1 cellular context compared by ENCODE assay signal in the genomic region with DNA sequence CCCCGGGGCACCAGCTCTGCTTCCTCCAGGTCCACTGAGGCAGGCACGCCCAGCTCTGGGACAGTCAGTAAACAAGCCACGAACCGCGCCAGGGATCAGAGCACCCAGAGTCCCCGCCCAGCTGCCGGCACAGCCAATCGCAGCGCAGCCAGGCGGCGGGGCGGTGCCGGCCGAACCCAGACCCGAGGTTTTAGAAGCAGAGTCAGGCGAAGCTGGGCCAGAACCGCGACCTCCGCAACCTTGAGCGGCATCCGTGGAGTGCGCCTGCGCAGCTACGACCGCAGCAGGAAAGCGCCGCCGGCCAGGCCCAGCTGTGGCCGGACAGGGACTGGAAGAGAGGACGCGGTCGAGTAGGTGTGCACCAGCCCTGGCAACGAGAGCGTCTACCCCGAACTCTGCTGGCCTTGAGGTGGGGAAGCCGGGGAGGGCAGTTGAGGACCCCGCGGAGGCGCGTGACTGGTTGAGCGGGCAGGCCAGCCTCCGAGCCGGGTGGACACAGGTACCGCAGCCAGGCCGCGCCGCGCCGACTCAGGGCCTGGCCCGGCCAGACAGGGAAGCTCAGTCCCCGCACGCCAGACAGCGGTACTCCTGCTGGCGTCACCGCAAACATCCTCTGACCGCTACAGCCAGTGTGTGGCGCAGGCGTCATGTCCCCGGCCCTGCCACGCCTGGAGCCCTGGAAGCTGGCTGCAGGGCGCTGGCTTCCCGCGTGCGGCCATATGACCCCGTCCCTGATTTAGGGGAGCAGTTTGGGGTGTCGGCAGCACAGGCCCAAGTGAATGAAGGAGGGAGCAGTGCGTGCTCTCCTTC.
TF ChIP-seq lines count a peak whose summit lies in the region.

A gene (plus strand): TSS at position 220 of the 810 bp plus-strand sequence. CDS start 1,485 bp downstream, outside the sequence.

TF ChIP-seq in HepG2, 621 proteins besides CTCF, POLR2A, EP300 and RAD21 (continued from another document and continues in another):
- TF ChIP-seq, protein P1, sequence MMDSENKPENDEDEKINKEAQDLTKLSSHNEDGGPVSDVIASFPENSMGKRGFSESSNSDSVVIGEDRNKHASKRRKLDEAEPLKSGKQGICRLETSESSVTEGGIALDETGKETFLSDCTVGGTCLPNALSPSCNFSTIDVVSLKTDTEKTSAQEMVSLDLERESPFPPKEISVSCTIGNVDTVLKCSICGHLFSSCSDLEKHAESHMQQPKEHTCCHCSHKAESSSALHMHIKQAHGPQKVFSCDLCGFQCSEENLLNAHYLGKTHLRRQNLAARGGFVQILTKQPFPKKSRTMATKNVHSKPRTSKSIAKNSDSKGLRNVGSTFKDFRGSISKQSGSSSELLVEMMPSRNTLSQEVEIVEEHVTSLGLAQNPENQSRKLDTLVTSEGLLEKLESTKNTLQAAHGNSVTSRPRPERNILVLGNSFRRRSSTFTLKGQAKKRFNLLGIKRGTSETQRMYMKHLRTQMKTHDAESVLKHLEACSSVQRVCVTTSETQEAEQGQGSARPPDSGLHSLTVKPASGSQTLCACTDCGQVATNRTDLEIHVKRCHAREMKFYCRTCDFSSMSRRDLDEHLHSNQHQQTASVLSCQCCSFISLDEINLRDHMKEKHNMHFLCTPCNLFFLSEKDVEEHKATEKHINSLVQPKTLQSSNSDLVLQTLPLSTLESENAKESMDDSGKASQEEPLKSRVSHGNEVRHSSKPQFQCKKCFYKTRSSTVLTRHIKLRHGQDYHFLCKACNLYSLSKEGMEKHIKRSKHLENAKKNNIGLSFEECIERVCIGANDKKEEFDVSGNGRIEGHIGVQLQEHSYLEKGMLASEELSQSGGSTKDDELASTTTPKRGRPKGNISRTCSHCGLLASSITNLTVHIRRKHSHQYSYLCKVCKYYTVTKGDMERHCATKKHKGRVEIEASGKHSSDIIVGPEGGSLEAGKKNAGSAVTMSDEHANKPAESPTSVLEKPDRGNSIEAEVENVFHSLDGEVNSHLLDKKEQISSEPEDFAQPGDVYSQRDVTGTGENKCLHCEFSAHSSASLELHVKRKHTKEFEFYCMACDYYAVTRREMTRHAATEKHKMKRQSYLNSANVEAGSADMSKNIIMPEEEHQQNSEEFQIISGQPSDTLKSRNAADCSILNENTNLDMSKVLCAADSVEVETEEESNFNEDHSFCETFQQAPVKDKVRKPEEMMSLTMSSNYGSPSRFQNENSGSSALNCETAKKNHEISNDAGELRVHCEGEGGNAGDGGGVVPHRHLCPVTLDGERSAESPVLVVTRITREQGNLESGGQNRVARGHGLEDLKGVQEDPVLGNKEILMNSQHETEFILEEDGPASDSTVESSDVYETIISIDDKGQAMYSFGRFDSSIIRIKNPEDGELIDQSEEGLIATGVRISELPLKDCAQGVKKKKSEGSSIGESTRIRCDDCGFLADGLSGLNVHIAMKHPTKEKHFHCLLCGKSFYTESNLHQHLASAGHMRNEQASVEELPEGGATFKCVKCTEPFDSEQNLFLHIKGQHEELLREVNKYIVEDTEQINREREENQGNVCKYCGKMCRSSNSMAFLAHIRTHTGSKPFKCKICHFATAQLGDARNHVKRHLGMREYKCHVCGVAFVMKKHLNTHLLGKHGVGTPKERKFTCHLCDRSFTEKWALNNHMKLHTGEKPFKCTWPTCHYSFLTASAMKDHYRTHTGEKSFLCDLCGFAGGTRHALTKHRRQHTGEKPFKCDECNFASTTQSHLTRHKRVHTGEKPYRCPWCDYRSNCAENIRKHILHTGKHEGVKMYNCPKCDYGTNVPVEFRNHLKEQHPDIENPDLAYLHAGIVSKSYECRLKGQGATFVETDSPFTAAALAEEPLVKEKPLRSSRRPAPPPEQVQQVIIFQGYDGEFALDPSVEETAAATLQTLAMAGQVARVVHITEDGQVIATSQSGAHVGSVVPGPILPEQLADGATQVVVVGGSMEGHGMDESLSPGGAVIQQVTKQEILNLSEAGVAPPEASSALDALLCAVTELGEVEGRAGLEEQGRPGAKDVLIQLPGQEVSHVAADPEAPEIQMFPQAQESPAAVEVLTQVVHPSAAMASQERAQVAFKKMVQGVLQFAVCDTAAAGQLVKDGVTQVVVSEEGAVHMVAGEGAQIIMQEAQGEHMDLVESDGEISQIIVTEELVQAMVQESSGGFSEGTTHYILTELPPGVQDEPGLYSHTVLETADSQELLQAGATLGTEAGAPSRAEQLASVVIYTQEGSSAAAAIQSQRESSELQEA (CRISPR knock-in tag; IDR thresholded peaks at IDR 0.05; ENCODE audit: not compliant biosample characterization) = peak; percentile 97
- TF ChIP-seq EEA1 (CRISPR knock-in tag; IDR thresholded peaks at IDR 0.05; ENCODE audit: borderline replicate concordance) (peak; percentile 89; the same call in 1 of the 2 replicates), ZNF572 (CRISPR knock-in tag; IDR thresholded peaks at IDR 0.05) (peak; percentile 50; the same call in 1 of the 2 replicates), ZNF724P (CRISPR knock-in tag; IDR thresholded peaks at IDR 0.05; ENCODE audit: borderline replicate concordance) (peak; percentile 61), NFYB (CRISPR knock-in tag; IDR thresholded peaks at IDR 0.05) (peak; percentile 71), HMG20B (CRISPR knock-in tag; conservative IDR thresholded peaks at IDR 0.05) (0 out of 2 replicates have a peak, but pooled peaks have one; percentile 27), MAZ (IDR thresholded peaks at IDR 0.05; ENCODE audit: borderline replicate concordance, low read depth, low read length) (no peak), MAZ (CRISPR knock-in tag; IDR thresholded peaks at IDR 0.05; ENCODE audit: low read depth) (peak; percentile 48; the same call in 1 of the 2 replicates), RORA (CRISPR knock-in tag; IDR thresholded peaks at IDR 0.05) (no peak), HNF4G (IDR thresholded peaks at IDR 0.05; ENCODE audit: borderline replicate concordance, low read depth, low read length) (no peak), HNF4G (CRISPR knock-in tag; IDR thresholded peaks at IDR 0.05; ENCODE audit: borderline replicate concordance, low read depth) (peak; percentile 46; the same call in 1 of the 2 replicates), JARID2 (CRISPR knock-in tag; IDR thresholded peaks at IDR 0.05; ENCODE audit: insufficient replicate concordance) (no peak), TBP (CRISPR knock-in tag; IDR thresholded peaks at IDR 0.05) (peak; percentile 64; the same call in 1 of the 2 replicates), ZFP90 (CRISPR knock-in tag; IDR thresholded peaks at IDR 0.05; ENCODE audit: borderline replicate concordance) (peak; percentile 83; the same call in 1 of the 2 replicates), PRMT3 (CRISPR knock-in tag; IDR thresholded peaks at IDR 0.05; ENCODE audit: borderline replicate concordance, low read depth) (peak; percentile 67; the same call in 1 of the 2 replicates), SALL1 (CRISPR knock-in tag; IDR thresholded peaks at IDR 0.05) (peak; percentile 56; the same call in 1 of the 2 replicates), PAX8 (CRISPR knock-in tag; IDR thresholded peaks at IDR 0.05; ENCODE audit: borderline replicate concordance) (no peak; the same call in 1 of the 2 replicates), ZNF382 (CRISPR knock-in tag; IDR thresholded peaks at IDR 0.05; ENCODE audit: borderline replicate concordance) (no peak), ZBTB3 (CRISPR knock-in tag; IDR thresholded peaks at IDR 0.05; ENCODE audit: borderline replicate concordance, low read depth) (no peak), MAFG (CRISPR knock-in tag; IDR thresholded peaks at IDR 0.05) (no peak), ZNF367 (CRISPR knock-in tag; IDR thresholded peaks at IDR 0.05; ENCODE audit: borderline replicate concordance) (peak; percentile 82; the same call in 1 of the 2 replicates), MTA3 (CRISPR knock-in tag; IDR thresholded peaks at IDR 0.05) (no peak), FIP1L1 (IDR thresholded peaks at IDR 0.05; ENCODE audit: borderline replicate concordance, insufficient read depth, low read depth, low read length) (no peak), KMT2A (CRISPR knock-in tag; IDR thresholded peaks at IDR 0.05) (peak; percentile 36; the same call in 1 of the 2 replicates), ZNF232 (CRISPR knock-in tag; IDR thresholded peaks at IDR 0.05; ENCODE audit: borderline replicate concordance) (peak; percentile 93), SCMH1 (CRISPR knock-in tag; IDR thresholded peaks at IDR 0.05; ENCODE audit: borderline replicate concordance) (no peak), ZNF441 (CRISPR knock-in tag; IDR thresholded peaks at IDR 0.05; ENCODE audit: borderline replicate concordance) (peak; percentile 62; the same call in 1 of the 2 replicates), ZNF709 (CRISPR knock-in tag; IDR thresholded peaks at IDR 0.05) (peak; percentile 76), HNRNPL (IDR thresholded peaks at IDR 0.05; ENCODE audit: low read depth, low read length) (no peak), SKI (IDR thresholded peaks at IDR 0.05; ENCODE audit: partially characterized antibody) (peak; percentile 95)
- TF ChIP-seq, protein P2, sequence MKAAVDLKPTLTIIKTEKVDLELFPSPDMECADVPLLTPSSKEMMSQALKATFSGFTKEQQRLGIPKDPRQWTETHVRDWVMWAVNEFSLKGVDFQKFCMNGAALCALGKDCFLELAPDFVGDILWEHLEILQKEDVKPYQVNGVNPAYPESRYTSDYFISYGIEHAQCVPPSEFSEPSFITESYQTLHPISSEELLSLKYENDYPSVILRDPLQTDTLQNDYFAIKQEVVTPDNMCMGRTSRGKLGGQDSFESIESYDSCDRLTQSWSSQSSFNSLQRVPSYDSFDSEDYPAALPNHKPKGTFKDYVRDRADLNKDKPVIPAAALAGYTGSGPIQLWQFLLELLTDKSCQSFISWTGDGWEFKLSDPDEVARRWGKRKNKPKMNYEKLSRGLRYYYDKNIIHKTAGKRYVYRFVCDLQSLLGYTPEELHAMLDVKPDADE (CRISPR knock-in tag; IDR thresholded peaks at IDR 0.05) = no peak
- TF ChIP-seq, protein P3, sequence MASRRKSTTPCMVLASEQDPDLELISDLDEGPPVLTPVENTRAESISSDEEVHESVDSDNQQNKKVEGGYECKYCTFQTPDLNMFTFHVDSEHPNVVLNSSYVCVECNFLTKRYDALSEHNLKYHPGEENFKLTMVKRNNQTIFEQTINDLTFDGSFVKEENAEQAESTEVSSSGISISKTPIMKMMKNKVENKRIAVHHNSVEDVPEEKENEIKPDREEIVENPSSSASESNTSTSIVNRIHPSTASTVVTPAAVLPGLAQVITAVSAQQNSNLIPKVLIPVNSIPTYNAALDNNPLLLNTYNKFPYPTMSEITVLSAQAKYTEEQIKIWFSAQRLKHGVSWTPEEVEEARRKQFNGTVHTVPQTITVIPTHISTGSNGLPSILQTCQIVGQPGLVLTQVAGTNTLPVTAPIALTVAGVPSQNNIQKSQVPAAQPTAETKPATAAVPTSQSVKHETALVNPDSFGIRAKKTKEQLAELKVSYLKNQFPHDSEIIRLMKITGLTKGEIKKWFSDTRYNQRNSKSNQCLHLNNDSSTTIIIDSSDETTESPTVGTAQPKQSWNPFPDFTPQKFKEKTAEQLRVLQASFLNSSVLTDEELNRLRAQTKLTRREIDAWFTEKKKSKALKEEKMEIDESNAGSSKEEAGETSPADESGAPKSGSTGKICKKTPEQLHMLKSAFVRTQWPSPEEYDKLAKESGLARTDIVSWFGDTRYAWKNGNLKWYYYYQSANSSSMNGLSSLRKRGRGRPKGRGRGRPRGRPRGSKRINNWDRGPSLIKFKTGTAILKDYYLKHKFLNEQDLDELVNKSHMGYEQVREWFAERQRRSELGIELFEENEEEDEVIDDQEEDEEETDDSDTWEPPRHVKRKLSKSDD (CRISPR knock-in tag; IDR thresholded peaks at IDR 0.05; ENCODE audit: low read depth) = peak; percentile 81
- TF ChIP-seq, protein P4, sequence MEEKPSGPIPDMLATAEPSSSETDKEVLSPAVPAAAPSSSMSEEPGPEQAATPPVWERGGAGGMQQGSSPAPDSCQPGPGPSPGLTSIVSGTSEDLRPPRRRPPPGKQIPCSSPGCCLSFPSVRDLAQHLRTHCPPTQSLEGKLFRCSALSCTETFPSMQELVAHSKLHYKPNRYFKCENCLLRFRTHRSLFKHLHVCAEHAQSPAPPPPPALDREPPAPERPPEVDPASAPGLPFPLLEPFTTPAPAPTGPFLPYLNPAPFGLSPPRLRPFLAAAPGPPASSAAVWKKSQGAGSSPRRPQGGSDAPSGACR (CRISPR knock-in tag; IDR thresholded peaks at IDR 0.05) = 0 out of 2 replicates have a peak, but pooled peaks have one; percentile 37
- TF ChIP-seq, protein P5, sequence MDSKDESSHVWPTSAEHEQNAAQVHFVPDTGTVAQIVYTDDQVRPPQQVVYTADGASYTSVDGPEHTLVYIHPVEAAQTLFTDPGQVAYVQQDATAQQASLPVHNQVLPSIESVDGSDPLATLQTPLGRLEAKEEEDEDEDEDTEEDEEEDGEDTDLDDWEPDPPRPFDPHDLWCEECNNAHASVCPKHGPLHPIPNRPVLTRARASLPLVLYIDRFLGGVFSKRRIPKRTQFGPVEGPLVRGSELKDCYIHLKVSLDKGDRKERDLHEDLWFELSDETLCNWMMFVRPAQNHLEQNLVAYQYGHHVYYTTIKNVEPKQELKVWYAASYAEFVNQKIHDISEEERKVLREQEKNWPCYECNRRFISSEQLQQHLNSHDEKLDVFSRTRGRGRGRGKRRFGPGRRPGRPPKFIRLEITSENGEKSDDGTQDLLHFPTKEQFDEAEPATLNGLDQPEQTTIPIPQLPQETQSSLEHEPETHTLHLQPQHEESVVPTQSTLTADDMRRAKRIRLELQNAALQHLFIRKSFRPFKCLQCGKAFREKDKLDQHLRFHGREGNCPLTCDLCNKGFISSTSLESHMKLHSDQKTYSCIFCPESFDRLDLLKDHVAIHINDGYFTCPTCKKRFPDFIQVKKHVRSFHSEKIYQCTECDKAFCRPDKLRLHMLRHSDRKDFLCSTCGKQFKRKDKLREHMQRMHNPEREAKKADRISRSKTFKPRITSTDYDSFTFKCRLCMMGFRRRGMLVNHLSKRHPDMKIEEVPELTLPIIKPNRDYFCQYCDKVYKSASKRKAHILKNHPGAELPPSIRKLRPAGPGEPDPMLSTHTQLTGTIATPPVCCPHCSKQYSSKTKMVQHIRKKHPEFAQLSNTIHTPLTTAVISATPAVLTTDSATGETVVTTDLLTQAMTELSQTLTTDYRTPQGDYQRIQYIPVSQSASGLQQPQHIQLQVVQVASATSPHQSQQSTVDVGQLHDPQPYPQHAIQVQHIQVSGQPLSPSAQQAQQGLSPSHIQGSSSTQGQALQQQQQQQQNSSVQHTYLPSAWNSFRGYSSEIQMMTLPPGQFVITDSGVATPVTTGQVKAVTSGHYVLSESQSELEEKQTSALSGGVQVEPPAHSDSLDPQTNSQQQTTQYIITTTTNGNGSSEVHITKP (CRISPR knock-in tag; IDR thresholded peaks at IDR 0.05; ENCODE audit: low read depth) = no peak
- TF ChIP-seq, protein P6, sequence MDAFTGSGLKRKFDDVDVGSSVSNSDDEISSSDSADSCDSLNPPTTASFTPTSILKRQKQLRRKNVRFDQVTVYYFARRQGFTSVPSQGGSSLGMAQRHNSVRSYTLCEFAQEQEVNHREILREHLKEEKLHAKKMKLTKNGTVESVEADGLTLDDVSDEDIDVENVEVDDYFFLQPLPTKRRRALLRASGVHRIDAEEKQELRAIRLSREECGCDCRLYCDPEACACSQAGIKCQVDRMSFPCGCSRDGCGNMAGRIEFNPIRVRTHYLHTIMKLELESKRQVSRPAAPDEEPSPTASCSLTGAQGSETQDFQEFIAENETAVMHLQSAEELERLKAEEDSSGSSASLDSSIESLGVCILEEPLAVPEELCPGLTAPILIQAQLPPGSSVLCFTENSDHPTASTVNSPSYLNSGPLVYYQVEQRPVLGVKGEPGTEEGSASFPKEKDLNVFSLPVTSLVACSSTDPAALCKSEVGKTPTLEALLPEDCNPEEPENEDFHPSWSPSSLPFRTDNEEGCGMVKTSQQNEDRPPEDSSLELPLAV (CRISPR knock-in tag; conservative IDR thresholded peaks at IDR 0.05; ENCODE audit: low read depth) = no peak
